33 cellular contexts compared by ENCODE assay signal in genomic region chr7:43825391-43825808, GRCh38.
"Had no signal": no experiment of that assay in that cellular context is flagged by ENCODE, and none has a peak within 500 bp of the region (broad histone marks: within the 10 kb centered on the region; RNA-seq: fewer than 3 reads in every experiment).

No MANE protein-coding gene starts in this region.

- H3K9me3 ChIP-seq: ascending aorta, body of pancreas, MG63, Peyer's patch, SJSA1 had no signal

- H3K27me3 ChIP-seq: ascending aorta, body of pancreas, Peyer's patch had no signal

- H3K4me3 Mint-ChIP-seq: activated CD8-positive, alpha-beta T cell treated with anti-CD3 and anti-CD28 coated beads, Interleukin-2, amount 10 ng/mL, durations not matched to agents 7 days and 5 days; activated naive CD8-positive, alpha-beta T cell treated with anti-CD3 and anti-CD28 coated beads, Interleukin-2, amount 50 U/mL, for 24 hours; activated T-cell treated with anti-CD3 and anti-CD28 coated beads, Interleukin-2, amount 50 U/mL, for 24 hours; activated T-helper 1 cell treated with anti-CD3 and anti-CD28 coated beads, Interleukin-12 subunit alpha, Interleukin-12 subunit beta, Interleukin-2, Interleukin-4 antibody, amounts not matched to agents 30 ng/mL and 10 ng/mL and 1 ng/mL, durations not matched to agents 14 hours and 24 hours and 36 hours; T-helper 17 cell; WTC11 had no signal

- ATAC-seq: activated CD8-positive, alpha-beta T cell treated with anti-CD3 and anti-CD28 coated beads, Interleukin-2, amount 10 ng/mL, durations not matched to agents 7 days and 5 days; activated naive CD8-positive, alpha-beta T cell treated with anti-CD3 and anti-CD28 coated beads, Interleukin-2, amount 50 U/mL, for 24 hours; body of pancreas; T-helper 17 cell; WTC11 had no signal

- H3K36me3 ChIP-seq: ascending aorta, MG63, Peyer's patch, SJSA1 had no signal

- H3K4me1 ChIP-seq: ascending aorta, body of pancreas, Peyer's patch had no signal

- H3K27ac Mint-ChIP-seq: activated CD8-positive, alpha-beta T cell treated with anti-CD3 and anti-CD28 coated beads, Interleukin-2, amount 10 ng/mL, durations not matched to agents 7 days and 5 days; activated naive CD4-positive, alpha-beta T cell treated with anti-CD3 and anti-CD28 coated beads, Interleukin-2, amount 50 U/mL, for 72 hours; activated naive CD8-positive, alpha-beta T cell treated with anti-CD3 and anti-CD28 coated beads, Interleukin-2, amount 50 U/mL, for 24 hours; activated T-cell treated with anti-CD3 and anti-CD28 coated beads, Interleukin-2, amount 50 U/mL, for 24 hours; activated T-helper 1 cell treated with anti-CD3 and anti-CD28 coated beads, Interleukin-12 subunit alpha, Interleukin-12 subunit beta, Interleukin-2, Interleukin-4 antibody, amounts not matched to agents 30 ng/mL and 10 ng/mL and 1 ng/mL, durations not matched to agents 14 hours and 24 hours and 36 hours; T-helper 17 cell; WTC11 had no signal

- H3K36me3 Mint-ChIP-seq: activated naive CD4-positive, alpha-beta T cell treated with anti-CD3 and anti-CD28 coated beads, Interleukin-2, amount 50 U/mL, for 72 hours had no signal

- H3K4me1 Mint-ChIP-seq: activated naive CD8-positive, alpha-beta T cell treated with anti-CD3 and anti-CD28 coated beads, Interleukin-2, amount 50 U/mL, for 24 hours; T-helper 17 cell had no signal

- H3K27ac ChIP-seq: ascending aorta, body of pancreas, Peyer's patch, SJSA1 had no signal

- DNase-seq: activated CD4-positive, alpha-beta T cell treated with anti-CD3 and anti-CD28 coated beads for 48 hours; activated CD4-positive, alpha-beta T cell treated with anti-CD3 and anti-CD28 coated beads, Interleukin-2, amount 50 U/mL, for 4 hours; activated CD4-positive, CD25-positive, alpha-beta regulatory T cell treated with anti-CD3 and anti-CD28 coated beads, Interleukin-2, amount 50 U/mL, for 72 hours; activated CD8-positive, alpha-beta T cell treated with anti-CD3 and anti-CD28 coated beads, Interleukin-2, amount 10 ng/mL, durations not matched to agents 7 days and 5 days; activated effector memory CD4-positive, alpha-beta T cell treated with Interleukin-2 at 50 U/mL for 16 hours; activated naive CD4-positive, alpha-beta T cell; activated naive CD8-positive, alpha-beta T cell treated with anti-CD3 and anti-CD28 coated beads, Interleukin-2, amount 50 U/mL, for 24 hours; activated T-cell treated with anti-CD3 and anti-CD28 coated beads, Interleukin-2, amount 50 U/mL, for 24 hours; amniotic stem cell; body of pancreas; central memory CD4-positive, alpha-beta T cell; KG1; MG63; MV-4-11; NCI-H1092 treated with DMSO at 0.1 percent for 48 hours; NCI-H1417 treated with DMSO at 0.1 percent for 48 hours; NCI-H1694; NCI-H2029; NCI-H2107; NCI-H2171 treated with DMSO at 0.1 percent for 48 hours; NCI-H226; NCI-H510A; NCI-H69; NK-92 treated with Interleukin-12 subunit alpha and Interleukin-12 subunit beta, amount 100 ng/mL, for 24 hours; Peyer's patch; SHP77; T-helper 17 cell; T-helper 9 cell had no signal

- H3K9me3 Mint-ChIP-seq: activated naive CD4-positive, alpha-beta T cell treated with anti-CD3 and anti-CD28 coated beads, Interleukin-2, amount 50 U/mL, for 72 hours; activated naive CD8-positive, alpha-beta T cell treated with anti-CD3 and anti-CD28 coated beads, Interleukin-2, amount 50 U/mL, for 24 hours; activated T-cell treated with anti-CD3 and anti-CD28 coated beads, Interleukin-2, amount 50 U/mL, for 24 hours; activated T-helper 1 cell treated with anti-CD3 and anti-CD28 coated beads, Interleukin-12 subunit alpha, Interleukin-12 subunit beta, Interleukin-2, Interleukin-4 antibody, amounts not matched to agents 30 ng/mL and 10 ng/mL and 1 ng/mL, durations not matched to agents 14 hours and 24 hours and 36 hours had no signal

- H3K4me3 ChIP-seq: ascending aorta, body of pancreas, MG63, Peyer's patch, SJSA1 had no signal
